18 cellular contexts compared by ENCODE assay signal in the genomic region with DNA sequence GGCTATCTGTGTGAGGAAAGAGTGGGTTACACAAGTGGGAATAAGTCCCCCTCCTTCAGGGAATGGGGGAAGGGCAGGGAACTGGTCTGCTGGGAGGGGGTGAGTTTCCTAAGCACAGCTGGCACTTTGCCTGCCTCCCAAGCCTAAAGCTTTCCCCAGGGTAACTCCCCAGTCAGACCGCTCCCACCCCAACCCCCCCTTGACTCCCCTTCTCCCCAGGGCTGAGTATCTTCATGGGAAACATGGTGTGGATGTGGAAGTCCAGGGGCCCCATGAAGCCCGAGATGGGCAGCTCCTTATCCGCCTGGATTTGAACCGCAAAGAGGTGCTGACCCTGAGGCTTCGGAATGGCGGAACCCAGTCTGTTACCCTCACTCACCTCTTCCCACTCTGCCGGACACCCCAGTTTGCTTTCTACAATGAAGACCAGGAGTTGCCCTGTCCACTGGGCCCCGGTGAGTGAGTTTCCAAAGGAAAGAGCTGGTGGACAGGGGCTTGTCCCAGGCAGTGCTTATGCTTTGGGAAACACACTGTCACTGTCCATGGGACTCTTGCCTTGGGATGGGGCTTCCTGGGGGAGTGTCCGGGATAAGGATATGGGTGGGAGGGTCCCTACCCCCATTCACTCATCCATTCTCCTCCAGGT. TPM values are rescaled to one million over a fixed set of nuclear protein-coding genes. Genes with fewer than 3 reads are reported as not detected.
DNase-seq lines count a peak whose midpoint lies in the region; ATAC-seq, FAIRE-seq and TF ChIP-seq lines count a peak whose summit lies in the region.
"Had no signal": no experiment of that assay in that cellular context is flagged by ENCODE, and none has a peak within 500 bp of the region (broad histone marks: within the 10 kb centered on the region; RNA-seq: fewer than 3 reads in every experiment).

No MANE protein-coding gene starts in this region.

- TF ChIP-seq CTCF in mesothelial cell of epicardium (IDR thresholded peaks at IDR 0.05; ENCODE audit: unreplicated experiment) = no peak

- H3K4me1 ChIP-seq in aorta (ENCODE audit: control insufficient read depth in 1 of 2, insufficient read depth in 2 of 2, low read length in 2 of 2) = no peaks in the 10 kb centered on the region
- H3K4me1 ChIP-seq: parathyroid adenoma had no signal

- H3K27me3 Mint-ChIP-seq in mesothelial cell of epicardium (ENCODE audit: low read depth) = no peaks in the 10 kb centered on the region

- WGBS in aorta, 2 donors = 91 to 92% methylated on average over 9 of the region's 9 CpGs

- ATAC-seq in Right ventricle myocardium inferior (peak; percentile 27), left ventricle myocardium superior (no peak), aorta (ENCODE audit: low FRiP score) (no peak)
- ATAC-seq: activated naive CD4-positive, alpha-beta T cell treated with anti-CD3 and anti-CD28 coated beads, Interleukin-2, amount 50 U/mL, for 72 hours had no signal

- no peak overlapping the region for H3K4me3 ChIP-seq in aorta (ENCODE audit: low read length in 2 of 2)
- H3K4me3 ChIP-seq: lung, skin epidermis had no signal

- FAIRE-seq in GM12891 (lab: Jason Lieb, UNC) = no peak
- FAIRE-seq: G401.6, urothelium cell line had no signal

- peaks cover 0 to 6% of the 10 kb centered on the region in 2 donors for H3K36me3 ChIP-seq in aorta (ENCODE audit: control insufficient read depth in 1 of 2, insufficient read depth in 2 of 2, low read length in 1 of 2)

- no peaks in the 10 kb centered on the region for H3K9me3 ChIP-seq in aorta (ENCODE audit: control insufficient read depth, low read length)

- no peaks in the 10 kb centered on the region for H3K9me3 Mint-ChIP-seq in mesothelial cell of epicardium
- H3K9me3 Mint-ChIP-seq: activated naive CD4-positive, alpha-beta T cell treated with anti-CD3 and anti-CD28 coated beads, Interleukin-2, amount 50 U/mL, for 72 hours had no signal

- no peak overlapping the region for H3K4me3 Mint-ChIP-seq in mesothelial cell of epicardium

- DNase-seq in Right ventricle myocardium inferior (ENCODE audit: missing footprints) = no peak
- no peak for DNase-seq in left ventricle myocardium superior
- DNase-seq in mesothelial cell of epicardium (ENCODE audit: low spot score in 2 of 2, unreplicated experiment in 2 of 2) = no peak
- peak; percentile 23 to 55 for DNase-seq in aorta
- no peak for DNase-seq in iPS-NIHi7 (ENCODE audit: extremely low spot score)
- DNase-seq in GM12891 (ENCODE audit: insufficient read length, low spot score) = no peak
- DNase-seq: activated CD4-positive, CD25-positive, alpha-beta regulatory T cell treated with anti-CD3 and anti-CD28 coated beads, Interleukin-2, amount 50 U/mL, for 72 hours; activated CD8-positive, alpha-beta memory T cell treated with anti-CD3 and anti-CD28 coated beads for 24 hours; Karpas-422; NCI-H1048; NCI-H446; stimulated activated CD4-positive, alpha-beta T cell treated with anti-CD3 and anti-CD28 coated beads, Interleukin-2, amount 100 ng/mL, for 48 hours had no signal

- intact Hi-C loops in Right ventricle myocardium inferior (cut with DNase I) (no loop called here), left ventricle myocardium superior (cut with micrococcal nuclease) (no loop called here), aorta (cut with DNase I) (no loop called here)

- no peak overlapping the region for H3K27ac ChIP-seq in aorta (ENCODE audit: low read depth in 1 of 2, low read length in 2 of 2)
- H3K27ac ChIP-seq: parathyroid adenoma had no signal

- peaks cover 28% of the 10 kb centered on the region for H3K36me3 Mint-ChIP-seq in mesothelial cell of epicardium
- H3K36me3 Mint-ChIP-seq: activated naive CD4-positive, alpha-beta T cell treated with anti-CD3 and anti-CD28 coated beads, Interleukin-2, amount 50 U/mL, for 72 hours had no signal

- no peak for TF ChIP-seq POLR2A in GM12891 (IDR thresholded peaks at IDR 0.05; ENCODE audit: low read depth, low read length)

- H3K27ac Mint-ChIP-seq in mesothelial cell of epicardium = peak overlapping the region; percentile 76

- no peaks in the 10 kb centered on the region for H3K27me3 ChIP-seq in aorta (ENCODE audit: control insufficient read depth in 1 of 2, insufficient read depth in 2 of 2, low read length in 1 of 2)

- H3K4me1 Mint-ChIP-seq in mesothelial cell of epicardium = peaks cover 24% of the 10 kb centered on the region

TF ChIP-seq in GM12891, 5 proteins besides CTCF, POLR2A, EP300 and RAD21:
- TF ChIP-seq POU2F2 (IDR thresholded peaks at IDR 0.05; ENCODE audit: low read depth, low read length) = no peak
- TF ChIP-seq POLR2AphosphoS5 (IDR thresholded peaks at IDR 0.05; ENCODE audit: low read depth, low read length) = no peak
- no peak for TF ChIP-seq TAF1 (IDR thresholded peaks at IDR 0.05; ENCODE audit: low read depth, low read length)
- no peak for TF ChIP-seq SPI1 (IDR thresholded peaks at IDR 0.05; ENCODE audit: low read depth, low read length)
- no peak for TF ChIP-seq PAX5 (IDR thresholded peaks at IDR 0.05; ENCODE audit: insufficient read depth, low read length, severe bottlenecking)
TF ChIP-seq in GM12891: peak in this region for 0.

RNA-seq across cellular contexts. Expression of a gene that starts 14.9 kb away (rescaled TPM):
- 16.1 TPM for total RNA-seq in Right ventricle myocardium inferior
- total RNA-seq in left ventricle myocardium superior = 14.0 TPM
- total RNA-seq in mesothelial cell of epicardium = 145 to 163 TPM (median 154 TPM) in 3 replicates
- total RNA-seq in aorta = 10 to 100 TPM; 29.2 to 61.0 TPM
- 10 to 100 TPM; 10.8 to 73.4 TPM for polyA plus RNA-seq in aorta
- 59.1 TPM for polyA plus RNA-seq in GM12891 (2012; ENCODE audit: low read depth, missing spikeins)

RNA-seq across cellular contexts. Expression of a gene that starts 17.6 kb away (rescaled TPM):
- total RNA-seq in Right ventricle myocardium inferior (118 TPM), left ventricle myocardium superior (96.0 TPM), mesothelial cell of epicardium (159 to 163 TPM (median 162 TPM) in 3 replicates), aorta (100 to 1,000 TPM; 269 to 316 TPM)
- polyA plus RNA-seq in aorta = 100 to 1,000 TPM; 433 to 540 TPM
- 267 TPM for polyA plus RNA-seq in GM12891 (2012; ENCODE audit: low read depth, missing spikeins)

RNA-seq across cellular contexts. Expression of a gene that starts 25.8 kb away (rescaled TPM):
- total RNA-seq in Right ventricle myocardium inferior (5.3 TPM), left ventricle myocardium superior (7.2 TPM), mesothelial cell of epicardium (4.3 to 4.7 TPM (median 4.4 TPM) in 3 replicates), aorta (1 to 10 TPM; 3.7 to 4.3 TPM)
- polyA plus RNA-seq in aorta = 1 to 10 TPM in 1 of 2 donors, not detected in 1; 7.1 TPM
- polyA plus RNA-seq in GM12891 (2012; ENCODE audit: low read depth, missing spikeins) = 0.44 TPM

Comparison
In these comparisons a context has a peak if more than half of its experiments do, and no peak if none do; other contexts are left out.
1. DNase-seq: peak in aorta (2 of 2); none in Right ventricle myocardium inferior (single experiment), left ventricle myocardium superior (single experiment), mesothelial cell of epicardium (0 of 2), iPS-NIHi7 (single experiment) and GM12891 (single experiment).